10 cellular contexts compared by ENCODE assay signal in the genomic region with DNA sequence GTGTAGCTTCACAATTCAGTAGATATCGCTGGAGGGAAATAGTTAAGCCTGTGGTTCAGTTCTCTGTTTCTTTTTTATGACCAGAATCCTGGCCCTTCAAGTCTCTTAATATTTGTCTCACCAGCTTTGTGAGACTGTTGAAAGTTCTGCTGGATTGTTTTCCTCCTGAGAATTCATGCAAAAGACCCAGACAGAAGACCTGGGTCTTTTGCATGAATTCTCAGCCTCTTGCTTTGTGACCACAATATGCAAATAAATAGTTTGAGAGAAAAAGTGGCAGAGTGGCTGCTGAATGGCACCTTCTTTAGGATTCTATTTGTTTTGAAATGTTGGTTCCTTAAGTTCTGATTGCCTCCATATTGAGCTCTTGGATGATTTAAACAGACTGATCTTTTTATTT.
DNase-seq lines count a peak whose midpoint lies in the region; ATAC-seq and TF ChIP-seq lines count a peak whose summit lies in the region.
"Had no signal": no experiment of that assay in that cellular context is flagged by ENCODE, and none has a peak within 500 bp of the region (broad histone marks: within the 10 kb centered on the region; RNA-seq: fewer than 3 reads in every experiment).

No MANE protein-coding gene starts in this region.

- H3K4me2 ChIP-seq in MM.1S (ENCODE audit: low read depth, low read length) = peak overlapping the region; percentile 24

- in situ Hi-C loops in brain microvascular endothelial cell (cut with HindIII; ENCODE audit: low pct_ligation_motif_present, low sequenced_read_pairs) = no loop called here

- H3K36me3 ChIP-seq in GM06990 (ENCODE audit: control insufficient read depth, insufficient read depth, low read length) (peaks cover 3% of the 10 kb centered on the region; the same call in 1 of the 2 replicates), MM.1S (replicated peaks; ENCODE audit: insufficient read depth, low read length) (peaks cover 11% of the 10 kb centered on the region; the same call in 1 of the 2 replicates), brain microvascular endothelial cell (replicated peaks) (peaks cover 21% of the 10 kb centered on the region)

- H3K4me3 ChIP-seq in GM06990 (replicated peaks; ENCODE audit: low read depth, low read length) = no peak overlapping the region
- H3K4me3 ChIP-seq in MM.1S (ENCODE audit: low read length) = no peak overlapping the region
- H3K4me3 ChIP-seq in brain microvascular endothelial cell (ENCODE audit: low read depth, low read length) = no peak overlapping the region

- H3K36me3 Mint-ChIP-seq in activated T-cell treated with anti-CD3 and anti-CD28 coated beads, Interleukin-2, amount 50 U/mL, for 24 hours (ENCODE audit: low read depth) = peaks cover 49% of the 10 kb centered on the region

- peaks cover 84% of the 10 kb centered on the region for H3K79me2 ChIP-seq in MM.1S (ENCODE audit: low read length)

- ATAC-seq in GM19455 (IDR thresholded peaks at IDR 0.05; ENCODE audit: unreplicated experiment) (peak; percentile 84), HG02981 (IDR thresholded peaks at IDR 0.05; ENCODE audit: unreplicated experiment) (peak; percentile 95)

- no peak for TF ChIP-seq CTCF in GM06990 (IDR thresholded peaks at IDR 0.05; ENCODE audit: insufficient read depth, low read length, poor library complexity, severe bottlenecking)
- TF ChIP-seq CTCF in MM.1S (IDR thresholded peaks at IDR 0.05; ENCODE audit: low read length) = no peak
- no peak for TF ChIP-seq CTCF in brain microvascular endothelial cell (IDR thresholded peaks at IDR 0.05; ENCODE audit: low read depth, low read length, missing control alignments)

- H3K9ac ChIP-seq in MM.1S (ENCODE audit: low read length) = no peak overlapping the region

- H3K4me1 Mint-ChIP-seq in activated T-cell treated with anti-CD3 and anti-CD28 coated beads, Interleukin-2, amount 50 U/mL, for 24 hours (ENCODE audit: low read depth) = peaks cover 55% of the 10 kb centered on the region

- no peak overlapping the region; the same call in 1 of the 2 replicates for H3K27ac ChIP-seq in MM.1S (ENCODE audit: low read length)
- H3K27ac ChIP-seq in brain microvascular endothelial cell = no peak overlapping the region

- no peaks in the 10 kb centered on the region for H3K27me3 Mint-ChIP-seq in activated T-cell treated with anti-CD3 and anti-CD28 coated beads, Interleukin-2, amount 50 U/mL, for 24 hours

- DNase-seq in GM06990 (ENCODE audit: extremely low read depth, insufficient read length) = peak; percentile 24
- DNase-seq in MM.1S = peak; percentile 78
- DNase-seq in activated T-cell treated with anti-CD3 and anti-CD28 coated beads, Interleukin-2, amount 50 U/mL, for 24 hours = no peak
- no peak for DNase-seq in middle frontal gyrus (ENCODE audit: extremely low spot score, low spot score)
- no peak for DNase-seq in brain microvascular endothelial cell
- DNase-seq in NCI-H82 treated with DMSO at 0.1 percent for 48 hours (lab: John Stamatoyannopoulos, UW; ENCODE audit: unreplicated experiment) = no peak
- DNase-seq: ACHN, NCI-H345 had no signal

- peaks cover 5% of the 10 kb centered on the region for H4K20me1 ChIP-seq in MM.1S (ENCODE audit: insufficient read depth, low read length)

- peaks cover 8% of the 10 kb centered on the region for H3K9me3 Mint-ChIP-seq in activated T-cell treated with anti-CD3 and anti-CD28 coated beads, Interleukin-2, amount 50 U/mL, for 24 hours

- no peaks in the 10 kb centered on the region for H3K9me2 ChIP-seq in MM.1S (replicated peaks; ENCODE audit: insufficient read depth, low read length)

- H3F3A ChIP-seq in MM.1S (ENCODE audit: insufficient read depth, low read length) = peaks cover 13% of the 10 kb centered on the region

- H3K4me1 ChIP-seq in MM.1S (ENCODE audit: low read length) = peaks cover 16% of the 10 kb centered on the region

- H3K9me3 ChIP-seq in MM.1S (replicated peaks; ENCODE audit: insufficient read depth, low read length) = no peaks in the 10 kb centered on the region

- H3K27me3 ChIP-seq in GM06990 (replicated peaks; ENCODE audit: control insufficient read depth, insufficient read depth, low read length) (no peaks in the 10 kb centered on the region), MM.1S (replicated peaks; ENCODE audit: insufficient read depth, low read length) (no peaks in the 10 kb centered on the region), brain microvascular endothelial cell (replicated peaks) (no peaks in the 10 kb centered on the region)

- H3K4me3 Mint-ChIP-seq in activated T-cell treated with anti-CD3 and anti-CD28 coated beads, Interleukin-2, amount 50 U/mL, for 24 hours = no peak overlapping the region

- no peak overlapping the region for H3K27ac Mint-ChIP-seq in activated T-cell treated with anti-CD3 and anti-CD28 coated beads, Interleukin-2, amount 50 U/mL, for 24 hours

- no peak overlapping the region for H2AFZ ChIP-seq in MM.1S (ENCODE audit: low read length)

Comparison
In these comparisons a context has a peak if more than half of its experiments do, and no peak if none do; other contexts are left out.
1. DNase-seq: peak in GM06990 (single experiment) and MM.1S (single experiment); none in activated T-cell treated with anti-CD3 and anti-CD28 coated beads, Interleukin-2, amount 50 U/mL, for 24 hours (single experiment), middle frontal gyrus (single experiment), brain microvascular endothelial cell (single experiment) and NCI-H82 treated with DMSO at 0.1 percent for 48 hours (single experiment).